24 cellular contexts compared by ENCODE assay signal in the genomic region with DNA sequence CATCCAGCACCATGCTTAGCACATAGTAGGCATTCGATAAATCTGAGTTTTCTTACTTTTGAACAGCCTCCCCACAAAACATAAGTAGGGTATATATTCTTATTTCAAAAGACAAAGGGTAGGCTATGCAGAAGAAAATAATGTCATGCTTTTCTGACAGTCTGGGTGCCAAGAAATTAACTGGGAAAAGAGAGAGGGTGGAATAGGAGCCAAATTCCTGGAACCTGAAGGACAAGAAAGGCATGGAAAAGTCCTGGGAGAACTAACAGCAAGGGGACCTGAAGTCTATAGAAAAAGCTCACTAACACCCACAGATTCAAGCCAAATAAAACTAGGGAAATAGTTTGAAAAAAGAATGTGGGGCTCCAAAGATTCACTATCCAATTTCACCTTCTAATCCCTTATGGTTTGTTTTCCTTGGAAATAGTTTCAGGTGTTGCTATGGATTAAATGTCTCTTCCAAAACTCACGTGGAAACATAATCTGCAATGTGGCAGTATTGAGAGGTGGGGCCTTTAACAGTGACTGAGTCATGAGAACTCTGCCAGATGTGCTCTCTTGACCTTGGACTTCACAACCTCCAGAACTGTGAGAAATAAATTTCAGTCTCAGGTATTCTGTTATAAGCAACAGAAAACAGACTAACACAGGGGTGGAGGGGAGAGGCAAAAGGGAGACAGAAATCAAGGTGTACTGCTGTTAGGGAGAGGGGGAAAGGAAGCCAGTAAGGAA.
A peak's percentile ranks its signal among the peaks of the same experiment; 100 is the strongest.
DNase-seq lines count a peak whose midpoint lies in the region; ATAC-seq, FAIRE-seq and TF ChIP-seq lines count a peak whose summit lies in the region.
"Had no signal": no experiment of that assay in that cellular context is flagged by ENCODE, and none has a peak within 500 bp of the region (broad histone marks: within the 10 kb centered on the region; RNA-seq: fewer than 3 reads in every experiment).

No MANE protein-coding gene starts in this region.

- H2BK120ac ChIP-seq in H1 (replicated peaks; ENCODE audit: low read depth, low read length) = no peak overlapping the region

- no peak overlapping the region for H3K23ac ChIP-seq in H1 (ENCODE audit: insufficient read length)

- H3K4me1 ChIP-seq in A549 (no peaks in the 10 kb centered on the region), H1 (replicated peaks in 1 of 4; ENCODE audit: control insufficient read depth in 3 of 4, insufficient read depth in 4 of 4, low read length in 3 of 4) (peaks cover 0 to 3% (median 0%) of the 10 kb centered on the region in 4 experiments; a peak in 2 of 7 replicates)
- H3K4me1 ChIP-seq: BE2C had no signal

- no peak for TF ChIP-seq POLR2A in A549 (IDR thresholded peaks at IDR 0.05; ENCODE audit: low read length)
- TF ChIP-seq POLR2A in H1 (IDR thresholded peaks at IDR 0.05; ENCODE audit: control extremely low read depth in 1 of 2, low read depth in 2 of 2, low read length in 2 of 2) = no peak

- H4K5ac ChIP-seq in H1 (ENCODE audit: insufficient read length, low read depth, low read length) = no peak overlapping the region

- H2BK15ac ChIP-seq in H1 (ENCODE audit: low read length) = no peak overlapping the region

- H3K79me2 ChIP-seq in H1 (ENCODE audit: control insufficient read depth in 1 of 2, insufficient read depth in 2 of 2, low read length in 2 of 2) = no peaks in the 10 kb centered on the region

- H3K36me3 ChIP-seq in H1 (ENCODE audit: control insufficient read depth in 2 of 4, insufficient read depth in 4 of 4, low read length in 3 of 4) = no peaks in the 10 kb centered on the region
- H3K36me3 ChIP-seq: BE2C, BLaER1 had no signal

- H3K9me3 ChIP-seq in A549 (no peaks in the 10 kb centered on the region), H1 (ENCODE audit: insufficient read depth in 2 of 2, low read depth in 1 of 2, low read length in 1 of 2) (no peaks in the 10 kb centered on the region)
- H3K9me3 ChIP-seq: BE2C, BLaER1 had no signal

- no peak overlapping the region for H3K4me3 ChIP-seq in A549
- H3K4me3 ChIP-seq in H1 (ENCODE audit: extremely low read depth in 1 of 4, insufficient read depth in 2 of 4, low read depth in 3 of 4, low read length in 4 of 4) = no peak overlapping the region
- H3K4me3 ChIP-seq: BLaER1, GM12878 had no signal

- peak overlapping the region; percentile 47 for H3K27ac Mint-ChIP-seq in nephron progenitor cell
- no peak overlapping the region for H3K27ac Mint-ChIP-seq in Calu3 (ENCODE audit: unreplicated experiment)
- H3K27ac Mint-ChIP-seq: CD14-positive monocyte; CD4-positive, CD25-positive, alpha-beta regulatory T cell; CD8-positive, alpha-beta memory T cell had no signal

- ATAC-seq in A549 (no peak), left ventricle myocardium superior (no peak), HG02885 (IDR thresholded peaks at IDR 0.05; ENCODE audit: poor library complexity, unreplicated experiment) (no peak), HG02884 (IDR thresholded peaks at IDR 0.05; ENCODE audit: unreplicated experiment) (no peak)
- ATAC-seq: GM12878 had no signal

- no peak overlapping the region for H2BK5ac ChIP-seq in H1 (ENCODE audit: low read depth, low read length)

- POLR2A ChIA-PET in A549 (lab: Yijun Ruan, JAX) (no interaction called here), H1 (lab: Charles Lee; ENCODE audit: partially characterized antibody) (no interaction called here)

- FAIRE-seq in A549 (lab: Jason Lieb, UNC) (peak; percentile 7), H1 (lab: Jason Lieb, UNC) (peak; percentile 63)
- FAIRE-seq: D721Med, GM12878, GM12892, GM18507 had no signal

- H3K9me3 Mint-ChIP-seq in nephron progenitor cell (peaks cover 53% of the 10 kb centered on the region), Calu3 (ENCODE audit: low read depth, unreplicated experiment) (peaks cover 6% of the 10 kb centered on the region)

- no peak for TF ChIP-seq RAD21 in A549 (conservative IDR thresholded peaks at IDR 0.05 in 1 of 2, IDR thresholded peaks at IDR 0.05 in 1 of 2)
- TF ChIP-seq RAD21 in H1 (IDR thresholded peaks at IDR 0.05 in 1 of 2, conservative IDR thresholded peaks at IDR 0.05 in 1 of 2; ENCODE audit: low read depth in 2 of 2, low read length in 2 of 2) = no peak

- no peak overlapping the region for H3K4ac ChIP-seq in H1 (replicated peaks; ENCODE audit: insufficient read length, low read depth, low read length)

- no peaks in the 10 kb centered on the region for H3K23me2 ChIP-seq in H1 (ENCODE audit: low read depth, low read length)

- TF ChIP-seq CTCF in A549 (IDR thresholded peaks at IDR 0.05) = no peak
- TF ChIP-seq CTCF in H1 (IDR thresholded peaks at IDR 0.05; ENCODE audit: control extremely low read depth in 1 of 3, insufficient read depth in 1 of 3, low read depth in 1 of 3, low read length in 3 of 3) = no peak
- no peak for TF ChIP-seq CTCF in nephron progenitor cell (IDR thresholded peaks at IDR 0.05)
- TF ChIP-seq CTCF in Calu3 (IDR thresholded peaks at IDR 0.05; ENCODE audit: unreplicated experiment) = no peak

- no peak overlapping the region for H3K4me2 ChIP-seq in A549
- no peak overlapping the region for H3K4me2 ChIP-seq in H1 (ENCODE audit: insufficient read depth in 1 of 2, low read depth in 2 of 2, low read length in 2 of 2)
- H3K4me2 ChIP-seq: BLaER1 had no signal

- intact Hi-C loops in Calu3 (cut with micrococcal nuclease; ENCODE audit: unreplicated experiment) = no loop called here
- intact Hi-C loops in left ventricle myocardium superior (cut with micrococcal nuclease) = no loop called here

- H3K79me1 ChIP-seq in H1 (ENCODE audit: low read depth, low read length) = no peaks in the 10 kb centered on the region

- H2AK5ac ChIP-seq in H1 (ENCODE audit: low read depth, low read length) = no peak overlapping the region

- no peak overlapping the region for H3K4me3 Mint-ChIP-seq in nephron progenitor cell
- no peak overlapping the region for H3K4me3 Mint-ChIP-seq in Calu3 (ENCODE audit: low read depth, unreplicated experiment)
- H3K4me3 Mint-ChIP-seq: CD14-positive monocyte; CD4-positive, alpha-beta memory T cell; CD4-positive, CD25-positive, alpha-beta regulatory T cell; CD8-positive, alpha-beta memory T cell had no signal

- peaks cover 23% of the 10 kb centered on the region for H3K4me1 Mint-ChIP-seq in nephron progenitor cell
- H3K4me1 Mint-ChIP-seq in Calu3 (ENCODE audit: low read depth, unreplicated experiment) = no peaks in the 10 kb centered on the region
- H3K4me1 Mint-ChIP-seq: CD14-positive monocyte; CD4-positive, alpha-beta memory T cell; CD4-positive, CD25-positive, alpha-beta regulatory T cell; CD8-positive, alpha-beta memory T cell had no signal

- no peak overlapping the region for H2BK12ac ChIP-seq in H1 (ENCODE audit: low read depth, low read length)

- CTCF ChIA-PET in A549 (lab: Yijun Ruan, JAX) (no interaction called here), H1 (lab: Charles Lee; ENCODE audit: partially characterized antibody) (no interaction called here), Calu3 (lab: Charles Lee) (no interaction called here)

- no peaks in the 10 kb centered on the region for H3K27me3 ChIP-seq in H1 (replicated peaks in 1 of 4; ENCODE audit: control insufficient read depth in 3 of 4, extremely low read depth in 1 of 4, insufficient read depth in 3 of 4, low read length in 3 of 4)
- H3K27me3 ChIP-seq: BE2C had no signal

- peaks cover 6% of the 10 kb centered on the region for H3K27me3 Mint-ChIP-seq in nephron progenitor cell (ENCODE audit: low read depth, poor library complexity)
- no peaks in the 10 kb centered on the region for H3K27me3 Mint-ChIP-seq in Calu3 (ENCODE audit: unreplicated experiment)
- H3K27me3 Mint-ChIP-seq: CD4-positive, alpha-beta memory T cell; CD4-positive, CD25-positive, alpha-beta regulatory T cell had no signal

- no peak overlapping the region for H2BK20ac ChIP-seq in H1 (ENCODE audit: low read length)

- no peak overlapping the region for H3K9ac ChIP-seq in H1 (replicated peaks in 1 of 4; ENCODE audit: extremely low read depth in 1 of 4, low read depth in 3 of 4, low read length in 3 of 4)
- H3K9ac ChIP-seq: BLaER1 had no signal

- no peak overlapping the region for H3K27ac ChIP-seq in A549
- no peak overlapping the region for H3K27ac ChIP-seq in H1 (ENCODE audit: low read depth, low read length)
- H3K27ac ChIP-seq: BLaER1 had no signal

- WGBS in A549 (ENCODE audit: missing lambda C conversion rate) = 5% methylated on average over 2 of the region's 2 CpGs
- 89% methylated on average over 2 of the region's 2 CpGs; no CpG with 5 or more reads in 1 of the 2 experiments for WGBS in H1 (ENCODE audit: extremely low coverage in 1 of 2, insufficient coverage in 1 of 2, insufficient read length in 1 of 2, insufficient replicate concordance in 2 of 2, low coverage in 1 of 2, low lambda C conversion rate in 2 of 2, missing lambda C conversion rate in 1 of 2), 2 experiments

- H4K20me1 ChIP-seq in H1 (replicated peaks in 1 of 2; ENCODE audit: control insufficient read depth in 1 of 2, insufficient read depth in 2 of 2, low read length in 2 of 2) = no peaks in the 10 kb centered on the region
- H4K20me1 ChIP-seq: BLaER1 had no signal

- H3K56ac ChIP-seq in H1 (replicated peaks; ENCODE audit: insufficient read length, low read depth, low read length) = no peak overlapping the region

- no peak overlapping the region for H4K8ac ChIP-seq in H1 (ENCODE audit: extremely low read depth, insufficient read depth, low read length)

- BruUV-seq in Calu3 (replicated peaks; lab: Mats Ljungman, UMichigan) = no TSS peak

- H4K91ac ChIP-seq in H1 (replicated peaks; ENCODE audit: insufficient read length, low read length) = no peak overlapping the region

- H3K14ac ChIP-seq in H1 (ENCODE audit: insufficient read length) = no peak overlapping the region

- TF ChIP-seq EP300 in A549 (IDR thresholded peaks at IDR 0.05) (no peak), H1 (IDR thresholded peaks at IDR 0.05; ENCODE audit: borderline replicate concordance in 1 of 2, low read depth in 2 of 2, low read length in 2 of 2) (no peak)

- peaks cover 4% of the 10 kb centered on the region for H3K36me3 Mint-ChIP-seq in nephron progenitor cell (ENCODE audit: low read depth)
- no peaks in the 10 kb centered on the region for H3K36me3 Mint-ChIP-seq in Calu3 (ENCODE audit: insufficient read depth, unreplicated experiment)
- H3K36me3 Mint-ChIP-seq: CD14-positive monocyte; CD4-positive, alpha-beta memory T cell; CD4-positive, CD25-positive, alpha-beta regulatory T cell had no signal

- H3K18ac ChIP-seq in H1 (ENCODE audit: extremely low read depth, low read length) = no peak overlapping the region

- no peak overlapping the region for H2AFZ ChIP-seq in H1 (ENCODE audit: low read length)

- DNase-seq in A549 (ENCODE audit: low read depth in 1 of 2, low spot score in 1 of 2) (no peak), ELR (ENCODE audit: low read depth) (peak; percentile 6), H1 (ENCODE audit: low read depth in 1 of 2, low spot score in 2 of 2) (no peak), nephron progenitor cell (no peak), Calu3 (no peak), left ventricle myocardium superior (no peak)
- DNase-seq: 8988T; ACHN; BE2C; C1 segment of cervical spinal cord; CD4-positive, alpha-beta memory T cell; CD4-positive, CD25-positive, alpha-beta regulatory T cell; CD8-positive, alpha-beta memory T cell; COR-L47; DMS79 treated with DMSO at 0.1 percent for 48 hours; GDM1 had no signal

TF ChIP-seq in A549, 52 proteins besides CTCF, POLR2A, EP300 and RAD21 (continues in another document):
- no peak for TF ChIP-seq NFE2L2 (conservative IDR thresholded peaks at IDR 0.05; ENCODE audit: low read length)

TF ChIP-seq in H1, 55 proteins besides CTCF, POLR2A, EP300 and RAD21:
- no peak for TF ChIP-seq RBBP5 (IDR thresholded peaks at IDR 0.05; ENCODE audit: borderline replicate concordance, low read depth, low read length)
